11 cellular contexts compared by ENCODE assay signal in the genomic region with DNA sequence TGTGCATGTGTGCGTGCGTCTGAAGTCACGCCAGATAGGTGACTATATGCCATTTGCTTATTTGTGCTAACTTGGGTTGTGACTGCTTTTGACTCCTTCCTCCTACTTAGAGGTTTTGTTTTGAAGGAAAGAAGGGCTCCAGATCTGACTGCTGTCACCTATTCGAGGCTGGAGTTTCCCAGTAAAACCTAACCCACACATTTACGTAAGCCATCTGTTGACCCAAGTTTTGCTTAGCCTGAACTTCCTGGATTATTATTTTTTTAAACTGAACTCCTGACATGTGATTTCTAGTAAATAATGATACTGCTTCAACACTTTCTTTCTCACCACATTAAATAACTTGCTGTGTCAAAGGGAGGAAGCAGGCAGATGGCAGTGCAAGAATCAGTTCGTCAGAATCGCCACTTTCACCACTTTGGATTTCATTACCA. TPM values are rescaled to one million over a fixed set of nuclear protein-coding genes. Genes with fewer than 3 reads are reported as not detected.
DNase-seq lines count a peak whose midpoint lies in the region; ATAC-seq, FAIRE-seq and TF ChIP-seq lines count a peak whose summit lies in the region.
"Had no signal": no experiment of that assay in that cellular context is flagged by ENCODE, and none has a peak within 500 bp of the region (broad histone marks: within the 10 kb centered on the region; RNA-seq: fewer than 3 reads in every experiment).

No MANE protein-coding gene starts in this region.

- TF ChIP-seq CTCF in D721Med (IDR thresholded peaks at IDR 0.05; ENCODE audit: insufficient read depth, missing control alignments) = no peak

- H3K36me3 ChIP-seq in H7 (replicated peaks; ENCODE audit: control insufficient read depth, insufficient read depth, low read length) = no peaks in the 10 kb centered on the region

- CTCF ChIA-PET in activated CD8-positive, alpha-beta T cell treated with anti-CD3 and anti-CD28 coated beads, Interleukin-2, amount 10 ng/mL, durations not matched to agents 7 days and 5 days (lab: Charles Lee) = no interaction called here

- POLR2A ChIA-PET in activated CD8-positive, alpha-beta T cell treated with anti-CD3 and anti-CD28 coated beads, Interleukin-2, amount 10 ng/mL, durations not matched to agents 7 days and 5 days (lab: Charles Lee) = no interaction called here

- H3K27ac Mint-ChIP-seq in activated CD8-positive, alpha-beta T cell treated with anti-CD3 and anti-CD28 coated beads, Interleukin-2, amount 10 ng/mL, durations not matched to agents 7 days and 5 days = peak overlapping the region; percentile 85

- H3K4me3 ChIP-seq in H7 (ENCODE audit: insufficient read depth, low read depth, low read length) = no peak overlapping the region

- H3K9me3 Mint-ChIP-seq in activated CD8-positive, alpha-beta T cell treated with anti-CD3 and anti-CD28 coated beads, Interleukin-2, amount 10 ng/mL, durations not matched to agents 7 days and 5 days (ENCODE audit: insufficient read depth) = no peaks in the 10 kb centered on the region

- peaks cover 74% of the 10 kb centered on the region for H3K4me1 Mint-ChIP-seq in activated CD8-positive, alpha-beta T cell treated with anti-CD3 and anti-CD28 coated beads, Interleukin-2, amount 10 ng/mL, durations not matched to agents 7 days and 5 days (ENCODE audit: low read depth)

- DNase-seq in NOMO-1 treated with DMSO at 0.1 percent for 48 hours (lab: John Stamatoyannopoulos, UW; ENCODE audit: unreplicated experiment) = peak; percentile 45
- no peak for DNase-seq in NOMO-1 treated with dmso at 0.1 percent for 144 hours (lab: John Stamatoyannopoulos, UW; ENCODE audit: unreplicated experiment)
- peak; percentile 68 for DNase-seq in activated CD8-positive, alpha-beta T cell treated with anti-CD3 and anti-CD28 coated beads, Interleukin-2, amount 10 ng/mL, durations not matched to agents 7 days and 5 days
- DNase-seq in stimulated activated CD4-positive, alpha-beta T cell treated with anti-CD3 and anti-CD28 coated beads, Interleukin-1b, Interleukin-23, amount 100 ng/mL, for 48 hours = peak; percentile 43
- DNase-seq in NCI-H1092 treated with DMSO at 0.1 percent for 48 hours (lab: John Stamatoyannopoulos, UW) = no peak
- DNase-seq in H7 = no peak
- DNase-seq in D721Med (ENCODE audit: insufficient read length, low spot score) = no peak
- DNase-seq: mesenchymal stem cell had no signal

- ATAC-seq in HG02852 (IDR thresholded peaks at IDR 0.05; ENCODE audit: unreplicated experiment) = peak; percentile 31
- ATAC-seq in activated CD8-positive, alpha-beta T cell treated with anti-CD3 and anti-CD28 coated beads, Interleukin-2, amount 10 ng/mL, durations not matched to agents 7 days and 5 days = peak; percentile 83

- H3K36me3 Mint-ChIP-seq in activated CD8-positive, alpha-beta T cell treated with anti-CD3 and anti-CD28 coated beads, Interleukin-2, amount 10 ng/mL, durations not matched to agents 7 days and 5 days (ENCODE audit: low read depth) = peaks cover 9% of the 10 kb centered on the region

- no peaks in the 10 kb centered on the region for H3K27me3 Mint-ChIP-seq in activated CD8-positive, alpha-beta T cell treated with anti-CD3 and anti-CD28 coated beads, Interleukin-2, amount 10 ng/mL, durations not matched to agents 7 days and 5 days (ENCODE audit: low read depth)

- no peaks in the 10 kb centered on the region for H3K27me3 ChIP-seq in H7 (ENCODE audit: control insufficient read depth, insufficient read depth, low read length)

- H3K4me3 Mint-ChIP-seq in activated CD8-positive, alpha-beta T cell treated with anti-CD3 and anti-CD28 coated beads, Interleukin-2, amount 10 ng/mL, durations not matched to agents 7 days and 5 days = peak overlapping the region; percentile 58

- FAIRE-seq in D721Med (lab: Jason Lieb, UNC) = no peak

RNA-seq across cellular contexts. Expression of a gene that starts 41.5 kb away (rescaled TPM):
- total RNA-seq in activated CD8-positive, alpha-beta T cell treated with anti-CD3 and anti-CD28 coated beads, Interleukin-2, amount 10 ng/mL, durations not matched to agents 7 days and 5 days = under 1 TPM; 0.26 TPM
- not detected in 2 replicates for total RNA-seq in H7 (2014; rRNA removed; shearing (Covaris generic))
- total RNA-seq: A172, M059J had no signal

Comparison
In these comparisons a context has a peak if more than half of its experiments do, and no peak if none do; other contexts are left out.
1. DNase-seq: peak in NOMO-1 treated with DMSO at 0.1 percent for 48 hours (single experiment), activated CD8-positive, alpha-beta T cell treated with anti-CD3 and anti-CD28 coated beads, Interleukin-2, amount 10 ng/mL, durations not matched to agents 7 days and 5 days (single experiment) and stimulated activated CD4-positive, alpha-beta T cell treated with anti-CD3 and anti-CD28 coated beads, Interleukin-1b, Interleukin-23, amount 100 ng/mL, for 48 hours (single experiment); none in NOMO-1 treated with dmso at 0.1 percent for 144 hours (single experiment), NCI-H1092 treated with DMSO at 0.1 percent for 48 hours (single experiment), H7 (single experiment) and D721Med (single experiment).